ENCODE assay signal across 16 cellular contexts in the genomic region with DNA sequence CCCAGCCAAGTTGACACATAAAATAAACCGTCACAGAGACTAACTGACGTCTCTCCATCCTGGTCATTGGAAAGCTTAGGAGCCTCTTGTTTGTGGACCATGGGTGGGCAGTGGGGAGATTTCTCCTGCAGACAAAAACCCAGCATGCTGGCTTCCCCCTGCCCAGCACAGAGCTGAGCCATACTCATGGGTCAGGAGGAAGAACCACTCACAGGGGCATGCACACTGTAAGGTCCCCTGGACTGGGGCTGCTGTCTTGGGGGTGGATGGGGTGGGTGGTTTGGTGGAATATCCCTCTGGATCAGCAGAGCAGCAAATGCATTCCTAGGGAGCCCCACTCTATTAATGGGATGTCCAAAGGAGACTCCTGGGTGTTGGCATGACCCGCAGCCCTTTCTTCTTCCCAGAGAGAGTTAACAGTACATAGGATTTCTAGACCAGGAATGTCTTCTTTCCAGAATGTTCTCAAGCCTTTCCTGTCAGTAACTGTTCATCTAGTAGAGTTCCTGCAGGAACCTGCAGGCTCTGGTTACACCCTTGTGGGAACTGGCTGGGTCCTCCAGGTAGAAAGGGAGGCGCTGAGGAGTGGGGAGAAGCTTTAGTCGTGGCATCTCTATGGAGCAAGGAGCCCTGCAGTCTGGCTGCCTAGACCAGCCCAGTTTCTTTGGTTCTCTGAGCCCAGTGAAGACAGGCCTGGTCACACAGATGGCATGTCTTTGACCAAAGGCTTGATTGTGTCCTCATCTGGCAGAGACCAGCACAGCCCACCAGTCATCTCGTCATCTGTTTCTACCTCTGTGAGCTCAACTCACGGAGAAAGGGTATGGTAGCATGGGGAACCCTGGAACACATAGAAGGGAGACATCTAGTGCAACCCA.
DNase-seq lines count a peak whose midpoint lies in the region; ATAC-seq and TF ChIP-seq lines count a peak whose summit lies in the region.
"Had no signal": no experiment of that assay in that cellular context is flagged by ENCODE, and none has a peak within 500 bp of the region (broad histone marks: within the 10 kb centered on the region; RNA-seq: fewer than 3 reads in every experiment).

No MANE protein-coding gene starts in this region.

- H3K4me1 Mint-ChIP-seq in activated CD8-positive, alpha-beta T cell treated with anti-CD3 and anti-CD28 coated beads, Interleukin-2, amount 10 ng/mL, durations not matched to agents 7 days and 5 days (ENCODE audit: low read depth) = peaks cover 5% of the 10 kb centered on the region
- H3K4me1 Mint-ChIP-seq in activated CD8-positive, alpha-beta T cell treated with anti-CD3 and anti-CD28 coated beads for 36 hours (ENCODE audit: low read depth) = no peaks in the 10 kb centered on the region
- no peaks in the 10 kb centered on the region for H3K4me1 Mint-ChIP-seq in stimulated activated effector memory CD8-positive, alpha-beta T cell treated with anti-CD3 and anti-CD28 coated beads, Interleukin-12 subunit alpha, Interleukin-12 subunit beta, amount 100 ng/mL, for 72 hours

- H3K27me3 ChIP-seq in Loucy (ENCODE audit: insufficient read depth, low read length, poor library complexity, severe bottlenecking) (no peaks in the 10 kb centered on the region), esophagus squamous epithelium (no peaks in the 10 kb centered on the region)

- peak overlapping the region; percentile 86 for H3K4me2 ChIP-seq in Loucy (ENCODE audit: low read depth, low read length, poor library complexity, severe bottlenecking)

- H3K36me3 Mint-ChIP-seq in activated CD8-positive, alpha-beta T cell treated with anti-CD3 and anti-CD28 coated beads, Interleukin-2, amount 10 ng/mL, durations not matched to agents 7 days and 5 days (ENCODE audit: low read depth) = no peaks in the 10 kb centered on the region
- H3K36me3 Mint-ChIP-seq in activated CD8-positive, alpha-beta T cell treated with anti-CD3 and anti-CD28 coated beads for 36 hours (ENCODE audit: low read depth) = no peaks in the 10 kb centered on the region
- H3K36me3 Mint-ChIP-seq in stimulated activated effector memory CD8-positive, alpha-beta T cell treated with anti-CD3 and anti-CD28 coated beads, Interleukin-12 subunit alpha, Interleukin-12 subunit beta, amount 100 ng/mL, for 72 hours = peaks cover 6% of the 10 kb centered on the region
- H3K36me3 Mint-ChIP-seq: CD8-positive, alpha-beta T cell had no signal

- H3K9me3 Mint-ChIP-seq in activated CD8-positive, alpha-beta T cell treated with anti-CD3 and anti-CD28 coated beads, Interleukin-2, amount 10 ng/mL, durations not matched to agents 7 days and 5 days (ENCODE audit: insufficient read depth) = no peaks in the 10 kb centered on the region
- no peaks in the 10 kb centered on the region for H3K9me3 Mint-ChIP-seq in activated CD8-positive, alpha-beta T cell treated with anti-CD3 and anti-CD28 coated beads for 36 hours
- no peaks in the 10 kb centered on the region for H3K9me3 Mint-ChIP-seq in stimulated activated effector memory CD8-positive, alpha-beta T cell treated with anti-CD3 and anti-CD28 coated beads, Interleukin-12 subunit alpha, Interleukin-12 subunit beta, amount 100 ng/mL, for 72 hours
- H3K9me3 Mint-ChIP-seq: CD8-positive, alpha-beta T cell had no signal

- H3K9me3 ChIP-seq in Loucy (ENCODE audit: insufficient read depth, low read depth, low read length) (no peaks in the 10 kb centered on the region), esophagus squamous epithelium (no peaks in the 10 kb centered on the region)

- CTCF ChIA-PET in activated CD8-positive, alpha-beta T cell treated with anti-CD3 and anti-CD28 coated beads, Interleukin-2, amount 10 ng/mL, durations not matched to agents 7 days and 5 days (lab: Charles Lee) = interaction anchor here (1.1 kb wide), 1 partner anchor 212 kb away, joined by 3 read pairs; no protein-coding TSS in a partner anchor
- CTCF ChIA-PET in activated CD8-positive, alpha-beta T cell treated with anti-CD3 and anti-CD28 coated beads for 36 hours (lab: Charles Lee) = interaction anchor here (0.6 kb wide), 1 partner anchor 182 kb away, joined by 3 read pairs; no protein-coding TSS in a partner anchor

- H3K9ac ChIP-seq in Loucy (ENCODE audit: low read depth, low read length, poor library complexity, severe bottlenecking) = peak overlapping the region; percentile 76

- H3K4me1 ChIP-seq in Loucy (ENCODE audit: insufficient read depth, low read length, poor library complexity, severe bottlenecking) (peaks cover 63% of the 10 kb centered on the region), esophagus squamous epithelium (peaks cover 0 to 11% (median 3%) of the 10 kb centered on the region in 3 donors)

- H3K9me2 ChIP-seq in Loucy (replicated peaks; ENCODE audit: low read depth, low read length) = no peaks in the 10 kb centered on the region

- no peaks in the 10 kb centered on the region for H3K27me3 Mint-ChIP-seq in activated CD8-positive, alpha-beta T cell treated with anti-CD3 and anti-CD28 coated beads, Interleukin-2, amount 10 ng/mL, durations not matched to agents 7 days and 5 days (ENCODE audit: low read depth)
- peaks cover 5% of the 10 kb centered on the region for H3K27me3 Mint-ChIP-seq in activated CD8-positive, alpha-beta T cell treated with anti-CD3 and anti-CD28 coated beads for 36 hours

- H3F3A ChIP-seq in Loucy (ENCODE audit: low read depth) = no peaks in the 10 kb centered on the region; the same call in 1 of the 2 replicates

- H3K27ac Mint-ChIP-seq in activated CD8-positive, alpha-beta T cell treated with anti-CD3 and anti-CD28 coated beads, Interleukin-2, amount 10 ng/mL, durations not matched to agents 7 days and 5 days = no peak overlapping the region
- H3K27ac Mint-ChIP-seq in activated CD8-positive, alpha-beta T cell treated with anti-CD3 and anti-CD28 coated beads for 36 hours = no peak overlapping the region
- no peak overlapping the region for H3K27ac Mint-ChIP-seq in stimulated activated effector memory CD8-positive, alpha-beta T cell treated with anti-CD3 and anti-CD28 coated beads, Interleukin-12 subunit alpha, Interleukin-12 subunit beta, amount 100 ng/mL, for 72 hours
- H3K27ac Mint-ChIP-seq: CD8-positive, alpha-beta T cell had no signal

- TF ChIP-seq POLR2A in lower leg skin (IDR thresholded peaks at IDR 0.05) = no peak
- TF ChIP-seq POLR2A in esophagus squamous epithelium (IDR thresholded peaks at IDR 0.05) = no peak

- no peak for ATAC-seq in activated CD8-positive, alpha-beta T cell treated with anti-CD3 and anti-CD28 coated beads, Interleukin-2, amount 10 ng/mL, durations not matched to agents 7 days and 5 days
- ATAC-seq in activated CD8-positive, alpha-beta T cell treated with anti-CD3 and anti-CD28 coated beads for 36 hours = no peak
- peak; percentile 24 for ATAC-seq in stimulated activated effector memory CD8-positive, alpha-beta T cell treated with anti-CD3 and anti-CD28 coated beads, Interleukin-12 subunit alpha, Interleukin-12 subunit beta, amount 100 ng/mL, for 72 hours
- ATAC-seq: CD8-positive, alpha-beta T cell had no signal

- no peak overlapping the region for H3K27ac ChIP-seq in esophagus squamous epithelium

- H2AFZ ChIP-seq in Loucy (ENCODE audit: low read length) = peak overlapping the region; percentile 71

- intact Hi-C loops in activated CD8-positive, alpha-beta T cell treated with anti-CD3 and anti-CD28 coated beads for 36 hours (cut with micrococcal nuclease) = no loop called here
- intact Hi-C loops in lower leg skin (cut with DNase I; ENCODE audit: low total_unique reads) (no loop called here), esophagus squamous epithelium (cut with DNase I) (no loop called here)

- no peaks in the 10 kb centered on the region for H3K36me3 ChIP-seq in Loucy (ENCODE audit: insufficient read depth, low read length)
- H3K36me3 ChIP-seq in esophagus squamous epithelium = no peaks in the 10 kb centered on the region

- no peak for TF ChIP-seq CTCF in activated CD8-positive, alpha-beta T cell treated with anti-CD3 and anti-CD28 coated beads for 36 hours (IDR thresholded peaks at IDR 0.05)
- TF ChIP-seq CTCF in Loucy (conservative IDR thresholded peaks at IDR 0.05; ENCODE audit: low read length) (no peak), lower leg skin (IDR thresholded peaks at IDR 0.05) (no peak), esophagus squamous epithelium (IDR thresholded peaks at IDR 0.05) (no peak)

- H3K4me3 ChIP-seq in Loucy (ENCODE audit: low read length, poor library complexity, severe bottlenecking) = no peak overlapping the region
- H3K4me3 ChIP-seq in lower leg skin (ENCODE audit: low read depth, poor library complexity, severe bottlenecking) = no peak overlapping the region
- H3K4me3 ChIP-seq in esophagus squamous epithelium = no peak overlapping the region
- H3K4me3 ChIP-seq: K562 had no signal

- 82 to 88% methylated on average over 7 of the region's 7 CpGs for WGBS in lower leg skin, 2 donors
- 89 to 94% methylated on average over 5 of the region's 7 CpGs for WGBS in esophagus squamous epithelium, 2 donors

- H4K20me1 ChIP-seq in Loucy (ENCODE audit: insufficient read depth, low read length, poor library complexity, severe bottlenecking) = no peaks in the 10 kb centered on the region

- H3K79me2 ChIP-seq in Loucy (ENCODE audit: insufficient read depth, low read length) = no peaks in the 10 kb centered on the region

- POLR2A ChIA-PET in activated CD8-positive, alpha-beta T cell treated with anti-CD3 and anti-CD28 coated beads, Interleukin-2, amount 10 ng/mL, durations not matched to agents 7 days and 5 days (lab: Charles Lee) = no interaction called here
- POLR2A ChIA-PET in activated CD8-positive, alpha-beta T cell treated with anti-CD3 and anti-CD28 coated beads for 36 hours (lab: Charles Lee) = no interaction called here

- no peak overlapping the region for H3K4me3 Mint-ChIP-seq in activated CD8-positive, alpha-beta T cell treated with anti-CD3 and anti-CD28 coated beads, Interleukin-2, amount 10 ng/mL, durations not matched to agents 7 days and 5 days
- H3K4me3 Mint-ChIP-seq in activated CD8-positive, alpha-beta T cell treated with anti-CD3 and anti-CD28 coated beads for 36 hours = no peak overlapping the region
- no peak overlapping the region for H3K4me3 Mint-ChIP-seq in stimulated activated effector memory CD8-positive, alpha-beta T cell treated with anti-CD3 and anti-CD28 coated beads, Interleukin-12 subunit alpha, Interleukin-12 subunit beta, amount 100 ng/mL, for 72 hours
- H3K4me3 Mint-ChIP-seq: CD8-positive, alpha-beta T cell had no signal

- peak; percentile 16 for DNase-seq in activated CD8-positive, alpha-beta T cell treated with anti-CD3 and anti-CD28 coated beads, Interleukin-2, amount 10 ng/mL, durations not matched to agents 7 days and 5 days
- DNase-seq in activated CD8-positive, alpha-beta T cell treated with anti-CD3 and anti-CD28 coated beads for 36 hours = no peak
- peak; percentile 4 to 70 for DNase-seq in lower leg skin (ENCODE audit: low spot score in 2 of 2)
- peak in 1 of 2 donors; percentile 48 for DNase-seq in stimulated activated effector memory CD8-positive, alpha-beta T cell treated with anti-CD3 and anti-CD28 coated beads, Interleukin-12 subunit alpha, Interleukin-12 subunit beta, amount 100 ng/mL, for 72 hours (ENCODE audit: low spot score in 2 of 2)
- no peak for DNase-seq in esophagus squamous epithelium (lab: John Stamatoyannopoulos, UW)
- DNase-seq in DMS153 (lab: John Stamatoyannopoulos, UW) = no peak
- DNase-seq in activated naive CD4-positive, alpha-beta T cell treated with anti-CD3 and anti-CD28 coated beads, Interleukin-2, amount 50 U/mL, for 16 hours = no peak
- DNase-seq: CD8-positive, alpha-beta T cell; NCI-H1105; NCI-H2081 treated with DMSO at 0.1 percent for 48 hours; NCI-H510A; NCI-H748 treated with DMSO at 0.1 percent for 48 hours; NK-92 treated with Interleukin-12 subunit alpha and Interleukin-12 subunit beta, amount 100 ng/mL, for 24 hours; Right ventricle myocardium superior had no signal

Comparison
In these comparisons a context has a peak if more than half of its experiments do, and no peak if none do; other contexts are left out.
1. DNase-seq: peak in activated CD8-positive, alpha-beta T cell treated with anti-CD3 and anti-CD28 coated beads, Interleukin-2, amount 10 ng/mL, durations not matched to agents 7 days and 5 days (single experiment) and lower leg skin (2 of 2); none in activated CD8-positive, alpha-beta T cell treated with anti-CD3 and anti-CD28 coated beads for 36 hours (single experiment), esophagus squamous epithelium (single experiment), DMS153 (single experiment) and activated naive CD4-positive, alpha-beta T cell treated with anti-CD3 and anti-CD28 coated beads, Interleukin-2, amount 50 U/mL, for 16 hours (single experiment).